9 cellular contexts compared by ENCODE assay signal in the genomic region with DNA sequence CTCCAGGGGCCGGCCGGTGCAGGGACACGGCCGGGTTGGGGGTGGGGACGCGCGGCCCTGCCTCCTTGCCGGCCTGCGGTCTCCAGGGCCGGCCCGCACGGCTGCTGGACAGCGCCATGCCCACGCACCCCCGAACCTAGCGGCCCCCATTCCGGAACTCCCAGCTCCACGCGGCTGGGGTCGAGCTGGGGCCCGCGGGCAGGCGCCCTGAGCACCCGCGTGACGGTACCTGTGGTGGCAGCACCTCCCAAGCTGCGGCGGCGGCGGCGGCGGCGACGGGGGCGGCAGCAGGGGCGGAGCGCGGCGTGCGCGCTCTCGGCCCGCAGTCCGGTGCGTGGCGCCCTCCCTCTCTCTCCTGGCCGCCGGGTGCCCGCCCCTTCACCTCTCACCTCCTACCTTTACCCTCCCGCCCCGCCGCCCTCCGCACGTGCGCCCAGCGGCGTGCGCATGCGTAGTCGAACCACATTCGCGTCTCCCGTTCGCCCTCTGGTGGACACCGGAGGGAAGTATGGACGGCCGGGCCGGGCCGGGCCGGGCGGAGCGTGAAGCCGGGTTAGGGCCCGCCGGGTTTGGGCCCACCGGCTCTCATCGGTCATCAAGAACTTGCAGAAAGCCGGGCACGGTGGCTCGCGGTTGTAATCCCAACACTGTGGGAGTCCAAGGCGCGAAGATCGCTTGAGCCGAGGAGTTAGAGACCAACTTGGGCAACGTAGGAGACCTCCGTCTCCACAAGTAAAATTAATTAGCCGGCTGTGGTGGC. TPM values are rescaled to one million over a fixed set of nuclear protein-coding genes. Genes with fewer than 3 reads are reported as not detected.
DNase-seq lines count a peak whose midpoint lies in the region; ATAC-seq, FAIRE-seq and TF ChIP-seq lines count a peak whose summit lies in the region.
"Had no signal": no experiment of that assay in that cellular context is flagged by ENCODE, and none has a peak within 500 bp of the region (broad histone marks: within the 10 kb centered on the region; RNA-seq: fewer than 3 reads in every experiment).

A gene (minus strand): TSS at position 372 of the 760 bp plus-strand sequence. CDS start 32,948 bp downstream, outside the sequence.

- intact Hi-C loops in kidney (cut with DNase I), result no loop called here

- no peak for FAIRE-seq in kidney (lab: Jason Lieb, UNC)
- FAIRE-seq: islet of Langerhans had no signal

- H3K4me1 ChIP-seq in kidney (ENCODE audit: control insufficient read depth in 1 of 2, insufficient read depth in 1 of 2, low read depth in 1 of 2, low read length in 2 of 2), result peaks cover 3 to 11% of the 10 kb centered on the region in 2 donors

- H3K27ac ChIP-seq in kidney (ENCODE audit: low read depth in 2 of 2, low read length in 2 of 2), result peak within 1 kb of the TSS; percentile 52 to 80

- no peaks in the 10 kb centered on the region for H3K36me3 ChIP-seq in kidney (ENCODE audit: control insufficient read depth in 1 of 2, insufficient read depth in 2 of 2, low read length in 2 of 2)

- peak; percentile 90 for ATAC-seq in GM19023 (IDR thresholded peaks at IDR 0.05; ENCODE audit: unreplicated experiment)
- ATAC-seq in HG03196 (IDR thresholded peaks at IDR 0.05; ENCODE audit: unreplicated experiment), result peak; percentile 80

- peak; percentile 91 to 92 for DNase-seq in AML-193 (lab: John Stamatoyannopoulos, UW)
- DNase-seq in NCI-H460 (ENCODE audit: extremely low read depth, low read depth), result peak; percentile 84
- peak; percentile 99 for DNase-seq in activated CD4-positive, CD25-positive, alpha-beta regulatory T cell treated with anti-CD3 and anti-CD28 coated beads, Interleukin-2, amount 50 U/mL, for 72 hours
- DNase-seq in cerebellar cortex (ENCODE audit: low spot score), result peak; percentile 86
- peak; percentile 98 for DNase-seq in kidney
- peak; percentile 93 to 96 for DNase-seq in stimulated activated CD4-positive, alpha-beta T cell treated with anti-CD3 and anti-CD28 coated beads, Interleukin-15, amount 100 ng/mL, for 1 hour (ENCODE audit: low read depth in 1 of 2, low spot score in 1 of 2)

- no peaks in the 10 kb centered on the region for H3K9me3 ChIP-seq in kidney (ENCODE audit: control insufficient read depth in 1 of 2, low read length in 2 of 2)

- TF ChIP-seq CTCF in kidney (IDR thresholded peaks at IDR 0.05; ENCODE audit: borderline replicate concordance, extremely low read depth, insufficient read depth), result peak; percentile 98

- H3K4me3 ChIP-seq in kidney (ENCODE audit: low read length in 2 of 2), result peak within 1 kb of the TSS; percentile 90 to 91

- peak within 1 kb of the TSS; percentile 51 to 79 for H3K9ac ChIP-seq in kidney (ENCODE audit: low read length in 2 of 2)

RNA-seq across cellular contexts. Expression of the gene that starts here (rescaled TPM):
- total RNA-seq in NCI-H460 (2014; rRNA removed; shearing (Covaris generic)), result 28.0 and 34.3 TPM in 2 replicates
- polyA plus RNA-seq in NCI-H460 (2014; cell fraction: nucleus; rRNA removed), result 45.3 and 50.3 TPM in 2 replicates
- 85.1 TPM for total RNA-seq in kidney
- 47.3 TPM for polyA plus RNA-seq in kidney (ENCODE audit: insufficient read depth, low read depth, low replicate concordance)

Comparison
In these comparisons a context has a peak if more than half of its experiments do, and no peak if none do; other contexts are left out.
1. Peak in every context shown above with its lines: DNase-seq, ATAC-seq, H3K4me3 ChIP-seq and H3K27ac ChIP-seq.